ENCODE assay signal across 8 cellular contexts in genomic region chr1:205273551-205273982, GRCh38. TPM values are rescaled to one million over a fixed set of nuclear protein-coding genes. Genes with fewer than 3 reads are reported as not detected.
DNase-seq lines count a peak whose midpoint lies in the region; ATAC-seq, FAIRE-seq and TF ChIP-seq lines count a peak whose summit lies in the region.

No MANE protein-coding gene starts in this region.

- peak; percentile 63 for ATAC-seq in HG02759 (IDR thresholded peaks at IDR 0.05; ENCODE audit: unreplicated experiment)
- ATAC-seq in GM21528 (IDR thresholded peaks at IDR 0.05; ENCODE audit: low FRiP score, unreplicated experiment): no peak

- WGBS in sigmoid colon, 2 donors: 2 to 8% methylated on average over 7 of the region's 7 CpGs

- H3K36me3 ChIP-seq in astrocyte (ENCODE audit: insufficient read depth, low read length) (no peaks in the 10 kb centered on the region), sigmoid colon (peaks cover 0 to 20% (median 6%) of the 10 kb centered on the region in 4 donors)

- no peak overlapping the region for H3K4me3 Mint-ChIP-seq in astrocyte (ENCODE audit: unreplicated experiment)

- H3K9ac ChIP-seq in astrocyte (ENCODE audit: low read length): no peak overlapping the region

- H4K20me1 ChIP-seq in astrocyte (ENCODE audit: insufficient read depth, low read length): no peaks in the 10 kb centered on the region

- peaks cover 9% of the 10 kb centered on the region for H3K36me3 Mint-ChIP-seq in astrocyte (ENCODE audit: low read depth, unreplicated experiment)

- no peaks in the 10 kb centered on the region for H3K27me3 Mint-ChIP-seq in astrocyte (ENCODE audit: low read depth, unreplicated experiment)

- no peak overlapping the region for H3K4me3 ChIP-seq in astrocyte (ENCODE audit: insufficient read depth, low read depth, low read length)
- H3K4me3 ChIP-seq in sigmoid colon: no peak overlapping the region

- H3K27me3 ChIP-seq in astrocyte (ENCODE audit: insufficient read depth, low read length) (no peaks in the 10 kb centered on the region), sigmoid colon (no peaks in the 10 kb centered on the region)

- no peaks in the 10 kb centered on the region for H3K9me3 Mint-ChIP-seq in astrocyte (ENCODE audit: unreplicated experiment)

- intact Hi-C loops in sigmoid colon (cut with DNase I): loop anchor here (1.0 kb wide), 1 partner anchor 52 kb away; no protein-coding TSS in a partner anchor

- no peak overlapping the region for H2AFZ ChIP-seq in astrocyte (ENCODE audit: low read depth, low read length)

- H3K27ac ChIP-seq in astrocyte (ENCODE audit: low read depth, low read length) (no peak overlapping the region), sigmoid colon (no peak overlapping the region)

- no peak for TF ChIP-seq EP300 in sigmoid colon (IDR thresholded peaks at IDR 0.05)

- peaks cover 11% of the 10 kb centered on the region for H3K4me1 Mint-ChIP-seq in astrocyte (ENCODE audit: low read depth, unreplicated experiment)

- TF ChIP-seq CTCF in astrocyte (IDR thresholded peaks at IDR 0.05; ENCODE audit: insufficient read depth, low read depth, low read length) (peak; percentile 96), sigmoid colon (IDR thresholded peaks at IDR 0.05) (peak; percentile 90 to 97 (median 96))

- no peaks in the 10 kb centered on the region for H3K79me2 ChIP-seq in astrocyte (ENCODE audit: insufficient read depth, low read length)

- no peak for FAIRE-seq in astrocyte (lab: Jason Lieb, UNC)

- no peak overlapping the region for H3K4me2 ChIP-seq in astrocyte (ENCODE audit: low read length)

- H3K4me1 ChIP-seq in astrocyte (ENCODE audit: insufficient read depth, low read length) (peaks cover 19% of the 10 kb centered on the region), sigmoid colon (peaks cover 0 to 16% (median 13%) of the 10 kb centered on the region in 4 donors)

- H3K9me3 ChIP-seq in astrocyte (ENCODE audit: insufficient read depth, low read depth, low read length) (no peaks in the 10 kb centered on the region), sigmoid colon (no peaks in the 10 kb centered on the region)

- no peak for TF ChIP-seq POLR2A in sigmoid colon (IDR thresholded peaks at IDR 0.05)

- no peak overlapping the region for H3K27ac Mint-ChIP-seq in astrocyte (ENCODE audit: unreplicated experiment)

- DNase-seq in EH (ENCODE audit: low read depth) (peak; percentile 81), NCI-H1930 (lab: John Stamatoyannopoulos, UW) (peak; percentile 40 to 74), T1000 (lab: John Stamatoyannopoulos, UW) (peak; percentile 77), astrocyte (ENCODE audit: low read depth) (no peak), hippocampal formation (lab: John Stamatoyannopoulos, UW) (peak; percentile 67 to 85), sigmoid colon (peak; percentile 90)

RNA-seq across cellular contexts. Expression of gene TMCC2, which starts 45.8 kb away (rescaled TPM):
- total RNA-seq in astrocyte: 10.6 and 10.8 TPM in 2 replicates
- 1 to 10 TPM; 4.3 to 6.4 (median 5.6) TPM for total RNA-seq in sigmoid colon
- polyA plus RNA-seq in sigmoid colon: 1 to 10 TPM in 1 of 3 donors, not detected in 2; 1.1 TPM

RNA-seq across cellular contexts. Expression of gene NUAK2, which starts 48.0 kb away (rescaled TPM):
- total RNA-seq in astrocyte (35.3 and 49.4 TPM in 2 replicates), sigmoid colon (1 to 10 TPM in 1 of 4 donors, under 1 TPM in 3; 0.28 to 1.5 (median 0.69) TPM)
- polyA plus RNA-seq in sigmoid colon: 10 to 100 TPM; 13.9 to 15.0 (median 14.3) TPM

Comparison
In these comparisons a context has a peak if more than half of its experiments do, and no peak if none do; other contexts are left out.
1. RNA of gene NUAK2, which starts 48.0 kb away (total RNA-seq): 35.3 to 49.4 TPM in astrocyte; 0.28 to 1.5 TPM in sigmoid colon; every median in the first group is over 10 times any median in the second.